In genomic region chr6:125798734-125799510, GRCh38 we compare ENCODE assay signal across 9 cellular contexts. TPM values are rescaled to one million over a fixed set of nuclear protein-coding genes. Genes with fewer than 3 reads are reported as not detected.
DNase-seq lines count a peak whose midpoint lies in the region; ATAC-seq and TF ChIP-seq lines count a peak whose summit lies in the region.
"Had no signal": no experiment of that assay in that cellular context is flagged by ENCODE, and none has a peak within 500 bp of the region (broad histone marks: within the 10 kb centered on the region; RNA-seq: fewer than 3 reads in every experiment).

No MANE protein-coding gene starts in this region.

- no peak for TF ChIP-seq POLR2A in uterus (IDR thresholded peaks at IDR 0.05)

- H3K36me3 ChIP-seq in aorta (ENCODE audit: control insufficient read depth in 1 of 2, insufficient read depth in 2 of 2, low read length in 1 of 2) (peaks cover 0 to 2% of the 10 kb centered on the region in 2 donors), uterus (no peaks in the 10 kb centered on the region)

- H3K9me3 ChIP-seq in aorta (ENCODE audit: control insufficient read depth, low read length), result no peaks in the 10 kb centered on the region
- H3K9me3 ChIP-seq in uterus, result no peaks in the 10 kb centered on the region

- ATAC-seq in GM21529 (IDR thresholded peaks at IDR 0.05; ENCODE audit: unreplicated experiment) (peak; percentile 91), HG03521 (IDR thresholded peaks at IDR 0.05; ENCODE audit: unreplicated experiment) (peak; percentile 86), aorta (ENCODE audit: low FRiP score) (no peak)

- H3K4me3 ChIP-seq in GM12864 (ENCODE audit: low read depth, low read length) (no peak overlapping the region), aorta (ENCODE audit: low read length in 2 of 2) (no peak overlapping the region), uterus (no peak overlapping the region)

- intact Hi-C loops in aorta (cut with DNase I), result no loop called here
- intact Hi-C loops in uterus (cut with DNase I; ENCODE audit: low total_unique reads), result no loop called here

- TF ChIP-seq CTCF in GM12864 (IDR thresholded peaks at IDR 0.05; ENCODE audit: low read depth, low read length, missing control alignments) (no peak), uterus (IDR thresholded peaks at IDR 0.05) (no peak)

- H3K4me1 ChIP-seq in aorta (ENCODE audit: control insufficient read depth in 1 of 2, insufficient read depth in 2 of 2, low read length in 2 of 2) (peaks cover 3% of the 10 kb centered on the region in 2 donors), uterus (no peaks in the 10 kb centered on the region)

- H3K27ac ChIP-seq in epithelial cell of prostate (peak overlapping the region; percentile 4), aorta (ENCODE audit: low read depth in 1 of 2, low read length in 2 of 2) (peak overlapping the region in 1 of 2 donors; percentile 25), uterus (no peak overlapping the region)

- peak; percentile 85 for DNase-seq in GM12864 (ENCODE audit: low read depth)
- no peak for DNase-seq in epithelial cell of prostate (ENCODE audit: low read depth, low spot score)
- no peak for DNase-seq in aorta
- no peak for DNase-seq in T-helper 9 cell
- no peak for DNase-seq in uterus
- no peak for DNase-seq in NCI-H2227 (lab: John Stamatoyannopoulos, UW; ENCODE audit: unreplicated experiment)
- DNase-seq: central memory CD4-positive, alpha-beta T cell had no signal

- 73 to 74% methylated on average over 6 of the region's 6 CpGs for WGBS in aorta, 2 donors

- H3K27me3 ChIP-seq in aorta (ENCODE audit: control insufficient read depth in 1 of 2, insufficient read depth in 2 of 2, low read length in 1 of 2), result no peaks in the 10 kb centered on the region
- no peaks in the 10 kb centered on the region for H3K27me3 ChIP-seq in uterus

RNA-seq across cellular contexts. Expression of gene NCOA7, which starts 8.2 kb away (rescaled TPM):
- total RNA-seq in aorta (10 to 100 TPM; 57.1 to 82.1 TPM), uterus (10 to 100 TPM; 17.9 to 72.8 (median 40.6) TPM)
- 10 to 100 TPM; 12.3 to 23.6 TPM for polyA plus RNA-seq in aorta

RNA-seq across cellular contexts. Expression of gene HEY2, which starts 49.5 kb away (rescaled TPM):
- total RNA-seq in aorta, result 10 to 100 TPM; 19.1 to 23.9 TPM
- polyA plus RNA-seq in aorta, result 10 to 100 TPM; 25.0 to 46.1 TPM
- total RNA-seq in uterus, result 1 to 10 TPM in 3 of 4 donors, under 1 TPM in 1; under 0.01 to 9.3 (median 6.9) TPM
